Comparison of ENCODE assay signal across 24 cellular contexts in genomic region chr18:72834731-72835130, GRCh38. TPM values are rescaled to one million over a fixed set of nuclear protein-coding genes. Genes with fewer than 3 reads are reported as not detected.
DNase-seq lines count a peak whose midpoint lies in the region; ATAC-seq, FAIRE-seq and TF ChIP-seq lines count a peak whose summit lies in the region.
"Had no signal": no experiment of that assay in that cellular context is flagged by ENCODE, and none has a peak within 500 bp of the region (broad histone marks: within the 10 kb centered on the region; RNA-seq: fewer than 3 reads in every experiment).

No MANE protein-coding gene starts in this region.

- FAIRE-seq in G401.6 (lab: Jason Lieb, UNC) (peak; percentile 31), colon (lab: Jason Lieb, UNC) (peak; percentile 70), frontal cortex (lab: Jason Lieb, UNC) (peak; percentile 75)
- FAIRE-seq: A549, GM12891 had no signal

- no peak for ATAC-seq in GM18517 (IDR thresholded peaks at IDR 0.05; ENCODE audit: unreplicated experiment)
- ATAC-seq in SK-N-SH treated with all-trans-retinoic acid at 6 μM for 48 hours, result no peak
- ATAC-seq: A549 had no signal

- DNase-seq in frontal cortex (ENCODE audit: low spot score in 2 of 2), result no peak
- DNase-seq in ACHN, result no peak
- DNase-seq in activated effector memory CD4-positive, alpha-beta T cell treated with anti-CD3 and anti-CD28 coated beads, Interleukin-2, amount 50 U/mL, for 16 hours, result no peak
- DNase-seq: 8988T; BE2C; C1 segment of cervical spinal cord; CD4-positive, alpha-beta memory T cell; CD4-positive, CD25-positive, alpha-beta regulatory T cell; CD8-positive, alpha-beta memory T cell; COR-L47; DMS 273 treated with DMSO at 0.1 percent for 48 hours; DMS153; DMS53; DMS79; DND-41; EL; GF-D8 had no signal

- in situ Hi-C loops in ACHN (cut with HindIII; ENCODE audit: low pct_ligation_motif_present, low pct_unique_long_range_greater_than_20kb, low sequenced_read_pairs), result no loop called here

TF ChIP-seq in SK-N-SH treated with all-trans-retinoic acid at 6 μM for 48 hours, 23 proteins besides CTCF, POLR2A, EP300 and RAD21:
- TF ChIP-seq PATZ1 (CRISPR knock-in tag; IDR thresholded peaks at IDR 0.05; ENCODE audit: borderline replicate concordance) (no peak), PPARA (CRISPR knock-in tag; IDR thresholded peaks at IDR 0.05; ENCODE audit: borderline replicate concordance) (no peak), ZFP3 (CRISPR knock-in tag; IDR thresholded peaks at IDR 0.05) (no peak), ZNF70 (CRISPR knock-in tag; IDR thresholded peaks at IDR 0.05) (no peak), SNAI2 (CRISPR knock-in tag; IDR thresholded peaks at IDR 0.05) (no peak), ARNTL (CRISPR knock-in tag; IDR thresholded peaks at IDR 0.05; ENCODE audit: borderline replicate concordance, low read depth) (no peak), ISL1 (CRISPR knock-in tag; IDR thresholded peaks at IDR 0.05) (no peak), ZFP30 (CRISPR knock-in tag; IDR thresholded peaks at IDR 0.05) (no peak), TOX (CRISPR knock-in tag; IDR thresholded peaks at IDR 0.05; ENCODE audit: borderline replicate concordance) (no peak)
- TF ChIP-seq, protein P1, sequence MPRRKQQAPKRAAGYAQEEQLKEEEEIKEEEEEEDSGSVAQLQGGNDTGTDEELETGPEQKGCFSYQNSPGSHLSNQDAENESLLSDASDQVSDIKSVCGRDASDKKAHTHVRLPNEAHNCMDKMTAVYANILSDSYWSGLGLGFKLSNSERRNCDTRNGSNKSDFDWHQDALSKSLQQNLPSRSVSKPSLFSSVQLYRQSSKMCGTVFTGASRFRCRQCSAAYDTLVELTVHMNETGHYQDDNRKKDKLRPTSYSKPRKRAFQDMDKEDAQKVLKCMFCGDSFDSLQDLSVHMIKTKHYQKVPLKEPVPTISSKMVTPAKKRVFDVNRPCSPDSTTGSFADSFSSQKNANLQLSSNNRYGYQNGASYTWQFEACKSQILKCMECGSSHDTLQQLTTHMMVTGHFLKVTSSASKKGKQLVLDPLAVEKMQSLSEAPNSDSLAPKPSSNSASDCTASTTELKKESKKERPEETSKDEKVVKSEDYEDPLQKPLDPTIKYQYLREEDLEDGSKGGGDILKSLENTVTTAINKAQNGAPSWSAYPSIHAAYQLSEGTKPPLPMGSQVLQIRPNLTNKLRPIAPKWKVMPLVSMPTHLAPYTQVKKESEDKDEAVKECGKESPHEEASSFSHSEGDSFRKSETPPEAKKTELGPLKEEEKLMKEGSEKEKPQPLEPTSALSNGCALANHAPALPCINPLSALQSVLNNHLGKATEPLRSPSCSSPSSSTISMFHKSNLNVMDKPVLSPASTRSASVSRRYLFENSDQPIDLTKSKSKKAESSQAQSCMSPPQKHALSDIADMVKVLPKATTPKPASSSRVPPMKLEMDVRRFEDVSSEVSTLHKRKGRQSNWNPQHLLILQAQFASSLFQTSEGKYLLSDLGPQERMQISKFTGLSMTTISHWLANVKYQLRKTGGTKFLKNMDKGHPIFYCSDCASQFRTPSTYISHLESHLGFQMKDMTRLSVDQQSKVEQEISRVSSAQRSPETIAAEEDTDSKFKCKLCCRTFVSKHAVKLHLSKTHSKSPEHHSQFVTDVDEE (CRISPR knock-in tag; IDR thresholded peaks at IDR 0.05), result no peak
TF ChIP-seq in SK-N-SH treated with all-trans-retinoic acid at 6 μM for 48 hours: peak in this region for 0.

RNA-seq across cellular contexts. Expression of gene NETO1, which starts 33.1 kb away (rescaled TPM):
- 44.4 TPM for total RNA-seq in frontal cortex
- total RNA-seq: CD4-positive, alpha-beta memory T cell; CD4-positive, CD25-positive, alpha-beta regulatory T cell; CD8-positive, alpha-beta memory T cell; G401 had no signal
